7 cellular contexts compared by ENCODE assay signal in the genomic region with DNA sequence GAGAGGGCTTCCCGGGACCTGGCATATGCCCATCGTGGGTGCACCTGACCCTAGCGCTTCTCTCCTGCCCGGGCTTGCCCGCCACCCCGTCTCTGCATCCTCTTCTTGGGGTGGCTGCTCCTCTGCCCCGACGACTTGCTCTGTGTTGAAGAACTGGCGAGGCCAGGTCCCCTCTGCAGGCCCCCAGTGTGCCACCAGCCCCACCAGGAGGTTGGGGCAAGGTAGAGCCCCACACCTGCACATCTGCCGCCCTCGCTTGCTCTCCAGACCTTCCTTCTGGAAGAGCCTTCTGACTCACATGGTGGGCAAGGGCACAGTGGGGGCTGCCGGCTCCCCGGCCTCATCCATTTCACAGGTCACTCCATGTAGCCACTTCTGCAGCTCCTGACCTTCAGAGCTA.
"Had no signal": no experiment of that assay in that cellular context is flagged by ENCODE, and none has a peak within 500 bp of the region (broad histone marks: within the 10 kb centered on the region; RNA-seq: fewer than 3 reads in every experiment).

No MANE protein-coding gene starts in this region.

- H3K4me3 Mint-ChIP-seq: IgD-negative memory B cell had no signal

- FAIRE-seq: HepG2, HTR-8/SVneo had no signal

- H3K27ac ChIP-seq: HL-60 had no signal

- H3K9me3 Mint-ChIP-seq: IgD-negative memory B cell had no signal

- H3K27ac Mint-ChIP-seq: IgD-negative memory B cell had no signal

- DNase-seq: IMR-90, KBM-7 had no signal

- H3K4me3 ChIP-seq: K562 had no signal

- ATAC-seq: K562 had no signal

- H3K36me3 Mint-ChIP-seq: IgD-negative memory B cell had no signal
